ENCODE assay signal across 9 cellular contexts in the genomic region with DNA sequence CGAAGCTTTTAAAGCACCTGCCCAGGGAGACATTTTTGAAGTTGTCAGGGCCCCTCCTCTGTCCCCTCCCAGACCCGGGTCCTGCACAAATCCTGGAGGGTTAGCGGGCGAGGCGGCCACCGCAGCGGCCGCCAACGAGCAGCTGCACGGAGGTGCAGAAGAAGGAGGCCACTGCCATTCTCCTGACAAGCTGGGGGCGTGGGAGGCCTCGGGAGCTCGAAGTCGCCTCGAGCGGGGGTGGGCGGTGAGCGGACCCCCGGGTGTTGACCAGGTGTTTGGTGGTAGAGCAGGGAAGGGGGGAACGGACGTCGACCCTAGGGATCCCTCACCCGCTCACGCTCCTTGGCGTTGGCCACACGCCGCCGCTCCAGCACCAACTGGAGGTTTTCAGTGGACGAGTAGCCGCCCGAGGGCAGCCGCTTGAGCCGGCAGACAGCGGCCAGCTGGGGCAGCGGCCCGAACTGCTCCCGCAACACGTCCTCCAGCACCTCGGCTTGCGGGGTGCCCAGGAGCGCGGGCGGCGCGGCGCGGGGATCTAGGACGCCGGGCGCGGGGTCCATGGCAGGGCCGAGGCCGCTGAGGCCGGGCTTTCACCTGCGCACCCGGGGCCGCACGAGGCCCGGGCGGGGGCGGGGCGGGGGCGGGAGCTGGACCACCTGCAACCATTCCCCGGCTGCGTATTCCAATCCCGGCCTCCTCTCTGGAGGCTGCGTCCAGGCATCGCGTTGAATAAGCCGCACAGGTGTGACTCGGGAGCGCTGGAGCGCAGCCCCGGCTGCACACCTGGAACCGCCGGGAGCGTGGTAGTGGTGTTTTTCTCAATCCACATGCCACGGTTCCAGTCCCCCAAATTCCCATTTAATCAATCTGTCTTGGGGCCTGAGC. TPM values are rescaled to one million over a fixed set of nuclear protein-coding genes. Genes with fewer than 3 reads are reported as not detected.
DNase-seq lines count a peak whose midpoint lies in the region; ATAC-seq and TF ChIP-seq lines count a peak whose summit lies in the region.
"Had no signal": no experiment of that assay in that cellular context is flagged by ENCODE, and none has a peak within 500 bp of the region (broad histone marks: within the 10 kb centered on the region; RNA-seq: fewer than 3 reads in every experiment).

A gene with protein sequence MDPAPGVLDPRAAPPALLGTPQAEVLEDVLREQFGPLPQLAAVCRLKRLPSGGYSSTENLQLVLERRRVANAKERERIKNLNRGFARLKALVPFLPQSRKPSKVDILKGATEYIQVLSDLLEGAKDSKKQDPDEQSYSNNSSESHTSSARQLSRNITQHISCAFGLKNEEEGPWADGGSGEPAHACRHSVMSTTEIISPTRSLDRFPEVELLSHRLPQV (minus strand): TSS at position 565 of the 885 bp plus-strand sequence. CDS start 5 bp downstream, at position 560.

- no peak within 1 kb of the TSS for H3K4me3 ChIP-seq in IMR-90 (ENCODE audit: insufficient read depth, low read depth, low read length)

- no peak within 1 kb of the TSS for H2AK5ac ChIP-seq in IMR-90 (ENCODE audit: low read depth, low read length)

- H3K9me1 ChIP-seq in IMR-90 (ENCODE audit: insufficient read depth, low read length): no peaks in the 10 kb centered on the region

- peak; percentile 36 for DNase-seq in AG20443 (ENCODE audit: low spot score)
- no peak for DNase-seq in IMR-90
- peak; percentile 29 for DNase-seq in dermis blood vessel endothelial cell
- no peak for DNase-seq in naive B cell
- DNase-seq in GM10266 (ENCODE audit: extremely low spot score): no peak
- no peak for DNase-seq in kidney tubule cell (ENCODE audit: low spot score)
- DNase-seq in GF-D8 (lab: John Stamatoyannopoulos, UW): no peak

- H3K56ac ChIP-seq in IMR-90 (ENCODE audit: extremely low read depth, insufficient read depth, low read length): no peak within 1 kb of the TSS

- no peak within 1 kb of the TSS for H2AK9ac ChIP-seq in IMR-90 (replicated peaks; ENCODE audit: low read depth, low read length, poor library complexity)

- peak within 1 kb of the TSS; percentile 44 to 93 (median 84) for H3K4me3 Mint-ChIP-seq in naive B cell

- intact Hi-C loops in IMR-90 (cut with micrococcal nuclease): no loop called here

- H3K9me3 ChIP-seq in IMR-90 (ENCODE audit: control insufficient read depth, insufficient read depth, low read length): no peaks in the 10 kb centered on the region
- H3K9me3 ChIP-seq: tibial nerve had no signal

- TF ChIP-seq CTCF in IMR-90 (conservative IDR thresholded peaks at IDR 0.05; ENCODE audit: low read depth, low read length): no peak
- no peak for TF ChIP-seq CTCF in GM10266 (IDR thresholded peaks at IDR 0.05; ENCODE audit: control insufficient read depth, insufficient read depth, low read depth, missing control alignments)

- no peak within 1 kb of the TSS for H3K18ac ChIP-seq in IMR-90 (ENCODE audit: low read depth, low read length)

- POLR2A ChIA-PET in IMR-90 (lab: Charles Lee; ENCODE audit: unreplicated experiment): interaction anchor here (0.6 kb wide), 1 partner anchor 101 kb away, joined by 4 read pairs; no protein-coding TSS in a partner anchor

- H3K9me3 Mint-ChIP-seq in naive B cell: no peaks in the 10 kb centered on the region

- no peak within 1 kb of the TSS for H4K5ac ChIP-seq in IMR-90 (ENCODE audit: low read depth, low read length)

- no peak within 1 kb of the TSS for H2BK5ac ChIP-seq in IMR-90 (ENCODE audit: low read depth, low read length, poor library complexity, severe bottlenecking)

- no peak within 1 kb of the TSS for H2BK20ac ChIP-seq in IMR-90 (ENCODE audit: low read depth, low read length)

- H3K36me3 Mint-ChIP-seq in naive B cell: no peaks in the 10 kb centered on the region

- H3K36me3 ChIP-seq in IMR-90 (ENCODE audit: control insufficient read depth, insufficient read depth, low read length): no peaks in the 10 kb centered on the region
- H3K36me3 ChIP-seq: tibial nerve had no signal

- H3K23ac ChIP-seq in IMR-90 (ENCODE audit: low read depth, low read length): no peak within 1 kb of the TSS

- H3K9ac ChIP-seq in IMR-90 (ENCODE audit: low read depth, low read length): no peak within 1 kb of the TSS

- no peaks in the 10 kb centered on the region for H3K79me1 ChIP-seq in IMR-90 (ENCODE audit: low read depth in 1 of 2, low read length in 2 of 2)

- no peak within 1 kb of the TSS for H2BK15ac ChIP-seq in IMR-90 (ENCODE audit: low read depth, low read length)

- H3K27me3 Mint-ChIP-seq in naive B cell: peaks cover 68 to 76% (median 71%) of the 10 kb centered on the region in 3 donors

- CTCF ChIA-PET in IMR-90 (lab: Yijun Ruan, JAX): no interaction called here

- no TSS peak for BruUV-seq in IMR-90 (replicated peaks; lab: Mats Ljungman, UMichigan)

- peaks cover 6 to 9% (median 8%) of the 10 kb centered on the region in 3 donors for H3K4me1 Mint-ChIP-seq in naive B cell

- H4K91ac ChIP-seq in IMR-90 (ENCODE audit: insufficient read depth, low read depth, low read length): no peak within 1 kb of the TSS

- in situ Hi-C loops in IMR-90 (cut with MboI; ENCODE audit: low sequenced_read_pairs): no loop called here

- peak; percentile 29 for ATAC-seq in IMR-90 (ENCODE audit: low read depth)
- peak; percentile 10 to 16 for ATAC-seq in naive B cell (ENCODE audit: low read depth in 2 of 2)
- ATAC-seq in HG03432 (IDR thresholded peaks at IDR 0.05; ENCODE audit: unreplicated experiment): no peak

- H4K20me1 ChIP-seq in IMR-90 (ENCODE audit: insufficient read depth, low read length): no peaks in the 10 kb centered on the region

- H2BK120ac ChIP-seq in IMR-90 (ENCODE audit: low read depth, low read length): no peak within 1 kb of the TSS

- H3K14ac ChIP-seq in IMR-90 (replicated peaks; ENCODE audit: low read depth, low read length): no peak within 1 kb of the TSS

- H3K4me1 ChIP-seq in IMR-90 (ENCODE audit: control insufficient read depth, insufficient read depth, low read length): no peaks in the 10 kb centered on the region

- no peak within 1 kb of the TSS for H3K27ac ChIP-seq in IMR-90 (ENCODE audit: insufficient read depth, low read length)
- H3K27ac ChIP-seq: tibial nerve had no signal

- no peak for TF ChIP-seq RAD21 in IMR-90 (IDR thresholded peaks at IDR 0.05; ENCODE audit: low read length)

- H2AFZ ChIP-seq in IMR-90 (replicated peaks; ENCODE audit: low read length, poor library complexity): peak within 1 kb of the TSS; percentile 27

- no peak within 1 kb of the TSS for H3K4ac ChIP-seq in IMR-90 (ENCODE audit: low read depth, low read length)

- H3K4me2 ChIP-seq in IMR-90 (ENCODE audit: low read depth, low read length): no peak within 1 kb of the TSS

- 2% methylated on average over 38 of the region's 78 CpGs; no CpG with 5 or more reads in 1 of the 2 experiments for WGBS in IMR-90 (ENCODE audit: extremely low coverage in 2 of 2, insufficient read length in 1 of 2), 2 experiments

- no peak within 1 kb of the TSS for H4K8ac ChIP-seq in IMR-90 (ENCODE audit: low read depth in 2 of 2, low read length in 2 of 2)

- dilution Hi-C loops in IMR-90 (cut with HindIII; ENCODE audit: low sequenced_read_pairs, unreplicated experiment): no loop called here

- peak within 1 kb of the TSS in 1 of 6 donors; percentile 10 for H3K27ac Mint-ChIP-seq in naive B cell

- no peak for TF ChIP-seq POLR2A in IMR-90 (IDR thresholded peaks at IDR 0.05; ENCODE audit: low read depth, low read length)

- H3K27me3 ChIP-seq in IMR-90 (ENCODE audit: control insufficient read depth, insufficient read depth, low read length): peaks cover 33% of the 10 kb centered on the region

TF ChIP-seq in IMR-90, 13 proteins besides CTCF, POLR2A, EP300 and RAD21:
- TF ChIP-seq NFE2L2 (IDR thresholded peaks at IDR 0.05; ENCODE audit: low read depth, low read length): no peak
- no peak for TF ChIP-seq CHD1 (IDR thresholded peaks at IDR 0.05; ENCODE audit: low read depth, low read length)
- TF ChIP-seq MAFK (IDR thresholded peaks at IDR 0.05; ENCODE audit: low read depth, low read length): no peak
- TF ChIP-seq MAZ (IDR thresholded peaks at IDR 0.05; ENCODE audit: borderline replicate concordance, low read depth, low read length): no peak
- no peak for TF ChIP-seq FOS (IDR thresholded peaks at IDR 0.05; ENCODE audit: low read depth, low read length)
- no peak for TF ChIP-seq RCOR1 (IDR thresholded peaks at IDR 0.05; ENCODE audit: insufficient replicate concordance, low read length)
- TF ChIP-seq, protein P1, sequence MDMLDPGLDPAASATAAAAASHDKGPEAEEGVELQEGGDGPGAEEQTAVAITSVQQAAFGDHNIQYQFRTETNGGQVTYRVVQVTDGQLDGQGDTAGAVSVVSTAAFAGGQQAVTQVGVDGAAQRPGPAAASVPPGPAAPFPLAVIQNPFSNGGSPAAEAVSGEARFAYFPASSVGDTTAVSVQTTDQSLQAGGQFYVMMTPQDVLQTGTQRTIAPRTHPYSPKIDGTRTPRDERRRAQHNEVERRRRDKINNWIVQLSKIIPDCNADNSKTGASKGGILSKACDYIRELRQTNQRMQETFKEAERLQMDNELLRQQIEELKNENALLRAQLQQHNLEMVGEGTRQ (IDR thresholded peaks at IDR 0.05; ENCODE audit: low read depth, low read length): no peak
- TF ChIP-seq, protein P2, sequence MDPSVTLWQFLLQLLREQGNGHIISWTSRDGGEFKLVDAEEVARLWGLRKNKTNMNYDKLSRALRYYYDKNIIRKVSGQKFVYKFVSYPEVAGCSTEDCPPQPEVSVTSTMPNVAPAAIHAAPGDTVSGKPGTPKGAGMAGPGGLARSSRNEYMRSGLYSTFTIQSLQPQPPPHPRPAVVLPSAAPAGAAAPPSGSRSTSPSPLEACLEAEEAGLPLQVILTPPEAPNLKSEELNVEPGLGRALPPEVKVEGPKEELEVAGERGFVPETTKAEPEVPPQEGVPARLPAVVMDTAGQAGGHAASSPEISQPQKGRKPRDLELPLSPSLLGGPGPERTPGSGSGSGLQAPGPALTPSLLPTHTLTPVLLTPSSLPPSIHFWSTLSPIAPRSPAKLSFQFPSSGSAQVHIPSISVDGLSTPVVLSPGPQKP (IDR thresholded peaks at IDR 0.05; ENCODE audit: borderline replicate concordance, low read depth, low read length): no peak
- TF ChIP-seq BHLHE40 (IDR thresholded peaks at IDR 0.05; ENCODE audit: low read depth, low read length): no peak
- no peak for TF ChIP-seq SMC3 (IDR thresholded peaks at IDR 0.05; ENCODE audit: low read depth, low read length)
- TF ChIP-seq MXI1 (IDR thresholded peaks at IDR 0.05; ENCODE audit: borderline replicate concordance, low read depth, low read length): no peak
- no peak for TF ChIP-seq RFX5 (IDR thresholded peaks at IDR 0.05; ENCODE audit: low read depth, low read length)
- TF ChIP-seq CEBPB (IDR thresholded peaks at IDR 0.05; ENCODE audit: low read depth, low read length): no peak

RNA-seq across cellular contexts. Expression of the gene that starts here (rescaled TPM):
- total RNA-seq in IMR-90 (2012; rRNA removed) (not detected in 2 replicates), dermis blood vessel endothelial cell (not detected in 2 replicates)
- polyA plus RNA-seq in IMR-90 (2012; rRNA removed) (not detected in 2 replicates), naive B cell (ENCODE audit: low read depth in 6 of 6) (not detected)
- polyA plus RNA-seq in IMR-90 (2012; cell fraction: cytosol; rRNA removed): not detected in 2 replicates
- not detected in 2 replicates for polyA plus RNA-seq in IMR-90 (2012; cell fraction: nucleus; rRNA removed; ENCODE audit: low replicate concordance)
- total RNA-seq: tibial nerve had no signal

Comparison
In these comparisons a context has a peak if more than half of its experiments do, and no peak if none do; other contexts are left out.
1. Peak in ATAC-seq in IMR-90; RNA of the gene not detected or under 1 TPM.
2. Peak in DNase-seq in dermis blood vessel endothelial cell; RNA of the gene not detected or under 1 TPM.
3. Peak in ATAC-seq in naive B cell; RNA of the gene not detected or under 1 TPM.